In the genomic region with DNA sequence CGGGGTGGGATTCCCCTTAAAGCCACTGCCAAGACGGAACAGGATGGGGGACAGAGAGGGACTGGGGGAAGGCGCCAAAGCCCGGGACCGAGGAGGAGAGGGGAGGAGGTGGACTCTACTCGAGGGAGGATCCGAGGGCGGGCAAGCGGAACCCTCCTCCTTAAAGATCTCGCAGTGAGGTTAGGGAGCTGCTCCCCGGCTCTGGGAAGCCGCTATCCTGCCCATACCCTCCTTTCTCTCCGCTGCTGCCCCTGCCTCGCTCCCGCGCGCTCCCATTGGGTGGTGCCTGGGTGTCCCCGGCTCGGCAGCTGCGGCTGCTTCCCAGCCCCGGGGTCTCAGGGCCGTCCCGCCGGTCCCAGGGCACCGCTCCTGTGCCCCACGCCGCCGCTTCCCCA, we compare ENCODE assay signal across 15 cellular contexts. TPM values are rescaled to one million over a fixed set of nuclear protein-coding genes. Genes with fewer than 3 reads are reported as not detected.
A peak's percentile ranks its signal among the peaks of the same experiment; 100 is the strongest.
DNase-seq lines count a peak whose midpoint lies in the region; ATAC-seq, FAIRE-seq and TF ChIP-seq lines count a peak whose summit lies in the region.
"Had no signal": no experiment of that assay in that cellular context is flagged by ENCODE, and none has a peak within 500 bp of the region (broad histone marks: within the 10 kb centered on the region; RNA-seq: fewer than 3 reads in every experiment).

No MANE protein-coding gene starts in this region.

- intact Hi-C loops in activated CD4-positive, alpha-beta T cell treated with anti-CD3 and anti-CD28 coated beads for 36 hours (cut with DNase I, micrococcal nuclease): no loop called here

- no peak; a peak in 1 of 3 replicates for TF ChIP-seq POLR2A in H1 (IDR thresholded peaks at IDR 0.05; ENCODE audit: control extremely low read depth in 1 of 2, low read depth in 2 of 2, low read length in 2 of 2)

- peak overlapping the region; percentile 85 for H3K18ac ChIP-seq in H1 (ENCODE audit: extremely low read depth, low read length)

- no peaks in the 10 kb centered on the region for H3K79me2 ChIP-seq in H1 (ENCODE audit: control insufficient read depth in 1 of 2, insufficient read depth in 2 of 2, low read length in 2 of 2)

- H2BK120ac ChIP-seq in H1 (replicated peaks; ENCODE audit: low read depth, low read length): peak overlapping the region; percentile 67

- peak overlapping the region; percentile 28; the same call in 1 of the 2 replicates for H2BK5ac ChIP-seq in H1 (ENCODE audit: low read depth, low read length)

- H3K4me2 ChIP-seq in H1 (ENCODE audit: insufficient read depth in 1 of 2, low read depth in 2 of 2, low read length in 2 of 2): peak overlapping the region; percentile 77 to 82

- peak overlapping the region; percentile 32 for H3K4ac ChIP-seq in H1 (replicated peaks; ENCODE audit: insufficient read length, low read depth, low read length)

- no peaks in the 10 kb centered on the region for H3K79me1 ChIP-seq in H1 (ENCODE audit: low read depth, low read length)

- H3K36me3 Mint-ChIP-seq in activated CD4-positive, alpha-beta T cell treated with anti-CD3 and anti-CD28 coated beads for 36 hours (ENCODE audit: low read depth): no peaks in the 10 kb centered on the region
- H3K36me3 Mint-ChIP-seq in activated naive CD4-positive, alpha-beta T cell treated with anti-CD3 and anti-CD28 coated beads, Interleukin-2, amount 10 ng/mL, durations not matched to agents 7 days and 5 days: no peaks in the 10 kb centered on the region

- H4K8ac ChIP-seq in H1 (ENCODE audit: extremely low read depth, insufficient read depth, low read length): peak overlapping the region; percentile 73; the same call in 1 of the 2 replicates

- FAIRE-seq in H1 (lab: Jason Lieb, UNC): no peak

- no peaks in the 10 kb centered on the region for H3K36me3 ChIP-seq in H1 (ENCODE audit: control insufficient read depth in 2 of 4, insufficient read depth in 4 of 4, low read length in 3 of 4)
- no peaks in the 10 kb centered on the region for H3K36me3 ChIP-seq in lung (ENCODE audit: control insufficient read depth in 2 of 2, insufficient read depth in 2 of 2, low read length in 2 of 2)
- no peaks in the 10 kb centered on the region for H3K36me3 ChIP-seq in thoracic aorta
- H3K36me3 ChIP-seq: Peyer's patch, sigmoid colon had no signal

- peak overlapping the region; percentile 39 to 67 (median 48) for H3K4me3 ChIP-seq in H1 (ENCODE audit: extremely low read depth in 1 of 4, insufficient read depth in 2 of 4, low read depth in 3 of 4, low read length in 4 of 4)
- peak overlapping the region; percentile 4 for H3K4me3 ChIP-seq in lung
- H3K4me3 ChIP-seq in thoracic aorta: peak overlapping the region; percentile 39

- H2BK20ac ChIP-seq in H1 (ENCODE audit: low read length): no peak overlapping the region

- H3K27me3 Mint-ChIP-seq in activated CD4-positive, alpha-beta T cell treated with anti-CD3 and anti-CD28 coated beads for 36 hours: peaks cover 11% of the 10 kb centered on the region
- H3K27me3 Mint-ChIP-seq in activated naive CD4-positive, alpha-beta T cell treated with anti-CD3 and anti-CD28 coated beads, Interleukin-2, amount 10 ng/mL, durations not matched to agents 7 days and 5 days: peaks cover 42% of the 10 kb centered on the region

- H3K4me3 Mint-ChIP-seq in activated CD4-positive, alpha-beta T cell treated with anti-CD3 and anti-CD28 coated beads for 36 hours: no peak overlapping the region
- H3K4me3 Mint-ChIP-seq in activated naive CD4-positive, alpha-beta T cell treated with anti-CD3 and anti-CD28 coated beads, Interleukin-2, amount 10 ng/mL, durations not matched to agents 7 days and 5 days: no peak overlapping the region

- TF ChIP-seq CTCF in H1 (IDR thresholded peaks at IDR 0.05; ENCODE audit: control extremely low read depth in 1 of 3, insufficient read depth in 1 of 3, low read depth in 1 of 3, low read length in 3 of 3): no peak
- no peak for TF ChIP-seq CTCF in lung (IDR thresholded peaks at IDR 0.05; ENCODE audit: control extremely low read depth, extremely low read depth)
- no peak for TF ChIP-seq CTCF in thoracic aorta (IDR thresholded peaks at IDR 0.05)

- peak overlapping the region; percentile 85; the same call in 1 of the 2 replicates for H2AFZ ChIP-seq in H1 (ENCODE audit: low read length)

- H3K23me2 ChIP-seq in H1 (ENCODE audit: low read depth, low read length): peaks cover 7% of the 10 kb centered on the region; the same call in 1 of the 2 replicates

- no peaks in the 10 kb centered on the region for H4K20me1 ChIP-seq in H1 (replicated peaks in 1 of 2; ENCODE audit: control insufficient read depth in 1 of 2, insufficient read depth in 2 of 2, low read length in 2 of 2)

- peak overlapping the region; percentile 40; the same call in 1 of the 2 replicates for H2BK15ac ChIP-seq in H1 (ENCODE audit: low read length)

- H3K4me1 ChIP-seq in H1 (replicated peaks in 1 of 4; ENCODE audit: control insufficient read depth in 3 of 4, insufficient read depth in 4 of 4, low read length in 3 of 4) (peaks cover 0 to 7% (median 7%) of the 10 kb centered on the region in 4 experiments; a peak in 6 of 7 replicates), lung (ENCODE audit: control insufficient read depth in 2 of 2, insufficient read depth in 2 of 2, low read length in 2 of 2) (no peaks in the 10 kb centered on the region), thoracic aorta (ENCODE audit: control insufficient read depth in 1 of 2, low read depth in 2 of 2) (no peaks in the 10 kb centered on the region)

- POLR2A ChIA-PET in activated CD4-positive, alpha-beta T cell treated with anti-CD3 and anti-CD28 coated beads for 36 hours (lab: Charles Lee): no interaction called here
- POLR2A ChIA-PET in H1 (lab: Charles Lee; ENCODE audit: partially characterized antibody): interaction anchor here (0.8 to 3.2 kb wide), 13 partner anchors 9 to 80 kb away, joined by 3 to 23 read pairs (median 5); a partner anchor contains a TSS

- peaks cover 0 to 15% (median 10%) of the 10 kb centered on the region in 4 experiments; a peak in 5 of 7 replicates for H3K27me3 ChIP-seq in H1 (replicated peaks in 1 of 4; ENCODE audit: control insufficient read depth in 3 of 4, extremely low read depth in 1 of 4, insufficient read depth in 3 of 4, low read length in 3 of 4)
- no peaks in the 10 kb centered on the region for H3K27me3 ChIP-seq in lung (ENCODE audit: control insufficient read depth, insufficient read depth)
- H3K27me3 ChIP-seq in thoracic aorta (replicated peaks; ENCODE audit: insufficient read depth): no peaks in the 10 kb centered on the region
- H3K27me3 ChIP-seq: Peyer's patch had no signal

- TF ChIP-seq EP300 in H1 (IDR thresholded peaks at IDR 0.05; ENCODE audit: borderline replicate concordance in 1 of 2, low read depth in 2 of 2, low read length in 2 of 2): no peak

- H3K9me3 ChIP-seq in H1 (ENCODE audit: insufficient read depth in 2 of 2, low read depth in 1 of 2, low read length in 1 of 2) (no peaks in the 10 kb centered on the region), lung (ENCODE audit: control insufficient read depth in 2 of 2, insufficient read depth in 1 of 2, low read length in 1 of 2) (no peaks in the 10 kb centered on the region), thoracic aorta (no peaks in the 10 kb centered on the region)
- H3K9me3 ChIP-seq: Peyer's patch, sigmoid colon had no signal

- H3K9ac ChIP-seq in H1 (replicated peaks in 1 of 4; ENCODE audit: extremely low read depth in 1 of 4, low read depth in 3 of 4, low read length in 3 of 4): peak overlapping the region in 2 of 4 experiments; percentile 25 to 29; a peak in 3 of 7 replicates

- peak overlapping the region; percentile 26 for H4K91ac ChIP-seq in H1 (replicated peaks; ENCODE audit: insufficient read length, low read length)

- CTCF ChIA-PET in activated CD4-positive, alpha-beta T cell treated with anti-CD3 and anti-CD28 coated beads for 36 hours (lab: Charles Lee): interaction anchor here (0.5 to 2.0 kb wide), 6 partner anchors 9 to 95 kb away, joined by 3 to 8 read pairs (median 3); no protein-coding TSS in a partner anchor
- CTCF ChIA-PET in H1 (lab: Charles Lee; ENCODE audit: partially characterized antibody): interaction anchor here (0.8 to 9.3 kb wide), 17 partner anchors 9 to 818 kb away, joined by 3 to 84 read pairs (median 4); no protein-coding TSS in a partner anchor
- CTCF ChIA-PET in activated naive CD4-positive, alpha-beta T cell treated with anti-CD3 and anti-CD28 coated beads, Interleukin-2, amount 10 ng/mL, durations not matched to agents 7 days and 5 days (lab: Charles Lee): interaction anchor here (1.2 to 3.4 kb wide), 3 partner anchors 67 to 85 kb away, joined by 3 to 12 read pairs (median 7); no protein-coding TSS in a partner anchor

- H4K5ac ChIP-seq in H1 (ENCODE audit: insufficient read length, low read depth, low read length): peak overlapping the region; percentile 16

- H3K56ac ChIP-seq in H1 (replicated peaks; ENCODE audit: insufficient read length, low read depth, low read length): no peak overlapping the region

- peak; percentile 13 for DNase-seq in activated CD4-positive, alpha-beta T cell treated with anti-CD3 and anti-CD28 coated beads for 36 hours
- DNase-seq in activated CD4-positive, alpha-beta T cell treated with anti-CD3 and anti-CD28 coated beads for 4 hours: no peak
- DNase-seq in H1 (ENCODE audit: low read depth in 1 of 2, low spot score in 2 of 2) (peak in 1 of 2 experiments; percentile 81), lung (ENCODE audit: low spot score) (no peak), thoracic aorta (ENCODE audit: low spot score) (no peak), HCEC 1CT (no peak)
- DNase-seq in activated naive CD4-positive, alpha-beta T cell treated with anti-CD3 and anti-CD28 coated beads, Interleukin-2, amount 10 ng/mL, durations not matched to agents 7 days and 5 days: no peak
- DNase-seq: 8988T; activated CD4-positive, CD25-positive, alpha-beta regulatory T cell treated with anti-CD3 and anti-CD28 coated beads, Interleukin-2, amount 50 U/mL, for 72 hours; activated effector memory CD4-positive, alpha-beta T cell treated with anti-CD3 and anti-CD28 coated beads, Interleukin-2, amount 50 U/mL, for 16 hours; kidney glomerular epithelial cell; NCI-H2029 treated with DMSO at 0.1 percent for 48 hours; sigmoid colon had no signal

- ATAC-seq in activated CD4-positive, alpha-beta T cell treated with anti-CD3 and anti-CD28 coated beads for 36 hours: peak; percentile 36
- ATAC-seq in lung (ENCODE audit: insufficient read depth, low FRiP score) (peak; percentile 9), thoracic aorta (ENCODE audit: insufficient number of reproducible peaks, low FRiP score, low read depth) (no peak), GM18909 (IDR thresholded peaks at IDR 0.05; ENCODE audit: poor library complexity, unreplicated experiment) (no peak)

- no peak overlapping the region for H2AK5ac ChIP-seq in H1 (ENCODE audit: low read depth, low read length)

- H3K27ac Mint-ChIP-seq in activated CD4-positive, alpha-beta T cell treated with anti-CD3 and anti-CD28 coated beads for 36 hours: no peak overlapping the region
- H3K27ac Mint-ChIP-seq in activated naive CD4-positive, alpha-beta T cell treated with anti-CD3 and anti-CD28 coated beads, Interleukin-2, amount 10 ng/mL, durations not matched to agents 7 days and 5 days: no peak overlapping the region

- WGBS in H1 (ENCODE audit: extremely low coverage in 1 of 2, insufficient coverage in 1 of 2, insufficient read length in 1 of 2, insufficient replicate concordance in 2 of 2, low coverage in 1 of 2, low lambda C conversion rate in 2 of 2, missing lambda C conversion rate in 1 of 2), 2 experiments: 4% methylated on average over 28 of the region's 28 CpGs; no CpG with 5 or more reads in 1 of the 2 experiments
- WGBS in lung, 2 donors: 7 to 18% methylated on average over 19 to 28 of the region's 28 CpGs

- H3K27ac ChIP-seq in H1 (ENCODE audit: low read depth, low read length): no peak overlapping the region
- no peak overlapping the region for H3K27ac ChIP-seq in lung (ENCODE audit: low read depth in 1 of 2, low read length in 1 of 2)
- H3K27ac ChIP-seq in thoracic aorta: no peak overlapping the region

- no peaks in the 10 kb centered on the region for H3K9me3 Mint-ChIP-seq in activated CD4-positive, alpha-beta T cell treated with anti-CD3 and anti-CD28 coated beads for 36 hours (ENCODE audit: low read depth)
- H3K9me3 Mint-ChIP-seq in activated naive CD4-positive, alpha-beta T cell treated with anti-CD3 and anti-CD28 coated beads, Interleukin-2, amount 10 ng/mL, durations not matched to agents 7 days and 5 days: no peaks in the 10 kb centered on the region

- TF ChIP-seq RAD21 in H1 (IDR thresholded peaks at IDR 0.05 in 1 of 2, conservative IDR thresholded peaks at IDR 0.05 in 1 of 2; ENCODE audit: low read depth in 2 of 2, low read length in 2 of 2): no peak

- H3K14ac ChIP-seq in H1 (ENCODE audit: insufficient read length): no peak overlapping the region

- H3K4me1 Mint-ChIP-seq in activated CD4-positive, alpha-beta T cell treated with anti-CD3 and anti-CD28 coated beads for 36 hours: no peaks in the 10 kb centered on the region
- H3K4me1 Mint-ChIP-seq in activated naive CD4-positive, alpha-beta T cell treated with anti-CD3 and anti-CD28 coated beads, Interleukin-2, amount 10 ng/mL, durations not matched to agents 7 days and 5 days: no peaks in the 10 kb centered on the region

- no peak overlapping the region for H3K23ac ChIP-seq in H1 (ENCODE audit: insufficient read length)

- no peak overlapping the region for H2BK12ac ChIP-seq in H1 (ENCODE audit: low read depth, low read length)

RNA-seq across cellular contexts. Expression of a gene that starts 16.4 kb away (rescaled TPM):
- total RNA-seq in activated CD4-positive, alpha-beta T cell treated with anti-CD3 and anti-CD28 coated beads for 36 hours: 1 to 10 TPM; 5.3 to 5.4 TPM
- total RNA-seq in H1 (2021; fragmentation: NEBNext Ultra II Directional; extraction: Animal tissue kit (Norgen Biotek cat#: 25700)): 375 and 391 TPM in 2 replicates
- polyA plus RNA-seq in H1 (2011; rRNA removed) (236 and 263 TPM in 2 replicates), lung (100 to 1,000 TPM; 358 to 571 TPM)
- polyA plus RNA-seq in H1 (2011; cell fraction: cytosol; rRNA removed): 320 TPM
- polyA plus RNA-seq in H1 (2011; cell fraction: nucleus; rRNA removed): 356 TPM
- 381 to 481 TPM (median 444 TPM) in 4 replicates for polyA plus RNA-seq in H1 (2012, experiment 1 of 2)
- polyA plus RNA-seq in H1 (2012, experiment 2 of 2): 459 TPM
- 314 TPM for polyA plus RNA-seq in H1 (2013, experiment 1 of 2)
- 311 TPM for polyA plus RNA-seq in H1 (2013, experiment 2 of 2)
- polyA minus RNA-seq in H1 (2011; rRNA and poly(A)+ RNA removed): 184 and 221 TPM in 2 replicates
- polyA minus RNA-seq in H1 (2011; cell fraction: cytosol; rRNA and poly(A)+ RNA removed): 173 TPM
- polyA minus RNA-seq in H1 (2011; cell fraction: nucleus; rRNA and poly(A)+ RNA removed): 115 TPM
- total RNA-seq in lung (100 to 1,000 TPM; 165 to 434 TPM), thoracic aorta (10 to 100 TPM; 21.5 to 38.3 TPM)

RNA-seq across cellular contexts. Expression of a gene that starts 40.9 kb away (rescaled TPM):
- 100 to 1,000 TPM; 698 to 781 TPM for total RNA-seq in activated CD4-positive, alpha-beta T cell treated with anti-CD3 and anti-CD28 coated beads for 36 hours
- total RNA-seq in H1 (2021; fragmentation: NEBNext Ultra II Directional; extraction: Animal tissue kit (Norgen Biotek cat#: 25700)): 811 and 816 TPM in 2 replicates
- polyA plus RNA-seq in H1 (2011; rRNA removed): 269 and 307 TPM in 2 replicates
- 530 TPM for polyA plus RNA-seq in H1 (2011; cell fraction: cytosol; rRNA removed)
- 680 TPM for polyA plus RNA-seq in H1 (2011; cell fraction: nucleus; rRNA removed)
- polyA plus RNA-seq in H1 (2012, experiment 1 of 2): 514 to 624 TPM (median 554 TPM) in 4 replicates
- polyA plus RNA-seq in H1 (2012, experiment 2 of 2): 45.7 TPM
- 453 TPM for polyA plus RNA-seq in H1 (2013, experiment 1 of 2)
- polyA plus RNA-seq in H1 (2013, experiment 2 of 2): 431 TPM
- 939 and 1,134 TPM in 2 replicates for polyA minus RNA-seq in H1 (2011; rRNA and poly(A)+ RNA removed)
- 559 TPM for polyA minus RNA-seq in H1 (2011; cell fraction: cytosol; rRNA and poly(A)+ RNA removed)
- 516 TPM for polyA minus RNA-seq in H1 (2011; cell fraction: nucleus; rRNA and poly(A)+ RNA removed)
- total RNA-seq in lung: 100 to 1,000 TPM; 301 to 684 TPM
- polyA plus RNA-seq in lung: 100 to 1,000 TPM in 1 of 2 donors, 10 to 100 TPM in 1; 81.9 to 139 TPM
- total RNA-seq in thoracic aorta: 100 to 1,000 TPM; 279 to 338 TPM

Comparison
In these comparisons a context has a peak if more than half of its experiments do, and no peak if none do; other contexts are left out.
1. ATAC-seq: peak in activated CD4-positive, alpha-beta T cell treated with anti-CD3 and anti-CD28 coated beads for 36 hours (single experiment) and lung (single experiment); none in thoracic aorta (single experiment) and GM18909 (single experiment).
2. Peak in every context shown above with its lines, with median percentiles within 50 percentile points of each other: H3K4me3 ChIP-seq.